Comparison of ENCODE assay signal across 8 cellular contexts in genomic region chr5:108379722-108380530, GRCh38. TPM values are rescaled to one million over a fixed set of nuclear protein-coding genes. Genes with fewer than 3 reads are reported as not detected.
DNase-seq lines count a peak whose midpoint lies in the region; ATAC-seq and TF ChIP-seq lines count a peak whose summit lies in the region.

No MANE protein-coding gene starts in this region.

- H3K4me3 Mint-ChIP-seq in T-cell = peak overlapping the region; percentile 88 to 89 (median 88)

- TF ChIP-seq RAD21 in SK-N-SH (IDR thresholded peaks at IDR 0.05; ENCODE audit: low read length) = no peak

- POLR2A ChIA-PET in SK-N-SH (lab: Yijun Ruan, JAX) = no interaction called here
- POLR2A ChIA-PET in T-cell (lab: Charles Lee) = no interaction called here

- H3K4me1 Mint-ChIP-seq in T-cell = peaks cover 38 to 45% (median 40%) of the 10 kb centered on the region in 3 donors

- H3K79me2 ChIP-seq in SK-N-SH (ENCODE audit: insufficient read depth) = peaks cover 56% of the 10 kb centered on the region

- ATAC-seq in SK-N-SH treated with all-trans-retinoic acid at 6 μM for 48 hours (no peak), T-cell (replicated peaks in 1 of 4) (no peak), gastrocnemius medialis (no peak), GM18909 (IDR thresholded peaks at IDR 0.05; ENCODE audit: poor library complexity, unreplicated experiment) (no peak)

- no peaks in the 10 kb centered on the region for H3K27me3 Mint-ChIP-seq in T-cell

- no peak for TF ChIP-seq EP300 in SK-N-SH (IDR thresholded peaks at IDR 0.05; ENCODE audit: borderline replicate concordance in 1 of 2, low read depth in 1 of 2, low read length in 1 of 2)

- H3K9me3 Mint-ChIP-seq in T-cell = peaks cover 0 to 24% (median 15%) of the 10 kb centered on the region in 3 donors

- H3K27me3 ChIP-seq in SK-N-SH (ENCODE audit: insufficient read depth) (no peaks in the 10 kb centered on the region), gastrocnemius medialis (no peaks in the 10 kb centered on the region)

- no peaks in the 10 kb centered on the region; the same call in 1 of the 2 replicates for H4K20me1 ChIP-seq in SK-N-SH (ENCODE audit: insufficient read depth)

- H3K27ac ChIP-seq in SK-N-SH (ENCODE audit: low read depth in 2 of 2, low read length in 1 of 2) (peak overlapping the region; percentile 45 to 98; a peak in 3 of 4 replicates), gastrocnemius medialis (peak overlapping the region; percentile 96 to 100 (median 99))

- CTCF ChIA-PET in SK-N-SH (lab: Yijun Ruan, JAX) (interaction anchor here (0.6 to 1.3 kb wide), 3 partner anchors 13 to 121 kb away, joined by 3 to 4 read pairs (median 3); no protein-coding TSS in a partner anchor), T-cell (lab: Charles Lee) (interaction anchor here (0.5 to 0.6 kb wide), 2 partner anchors 13 to 139 kb away, joined by 3 to 4 read pairs; no protein-coding TSS in a partner anchor)

- no peak for TF ChIP-seq CTCF in SK-N-SH (IDR thresholded peaks at IDR 0.05)
- no peak for TF ChIP-seq CTCF in fibroblast of the aortic adventitia (IDR thresholded peaks at IDR 0.05; ENCODE audit: insufficient read depth, low read length)
- TF ChIP-seq CTCF in gastrocnemius medialis (IDR thresholded peaks at IDR 0.05 in 4 of 5, conservative IDR thresholded peaks at IDR 0.05 in 1 of 5) = no peak

- peaks cover 8% of the 10 kb centered on the region for H3F3A ChIP-seq in SK-N-SH (replicated peaks; ENCODE audit: insufficient read depth)

- peak overlapping the region; percentile 78 for H2AFZ ChIP-seq in SK-N-SH (ENCODE audit: low read depth)

- H3K4me1 ChIP-seq in SK-N-SH (ENCODE audit: control insufficient read depth in 1 of 2, insufficient read depth in 2 of 2, low read depth in 1 of 2, low read length in 1 of 2) (peaks cover 0 to 20% of the 10 kb centered on the region in 2 experiments; a peak in 2 of 4 replicates), gastrocnemius medialis (peaks cover 38 to 41% of the 10 kb centered on the region in 2 donors)

- no peak for DNase-seq in SK-N-SH
- DNase-seq in T-cell = no peak
- peak; percentile 10 for DNase-seq in fibroblast of the aortic adventitia (ENCODE audit: low read depth)
- DNase-seq in gastrocnemius medialis = no peak
- no peak for DNase-seq in NCI-H1105 (lab: John Stamatoyannopoulos, UW)
- no peak for DNase-seq in GOT3 (lab: John Stamatoyannopoulos, UW)

- in situ Hi-C loops in gastrocnemius medialis (cut with MboI; ENCODE audit: low sequenced_read_pairs in 4 of 4) = loop anchor here in 2 of 4 donors (25.0 kb wide), 2 partner anchors 357 to 382 kb away; partner anchors contain the start of gene FER (in 1 of the 2)

- H3K4me2 ChIP-seq in SK-N-SH = peak overlapping the region; percentile 74

- H3K36me3 ChIP-seq in SK-N-SH (replicated peaks in 1 of 2; ENCODE audit: control insufficient read depth in 1 of 2, insufficient read depth in 2 of 2, low read length in 1 of 2) (peaks cover 0 to 15% of the 10 kb centered on the region in 2 experiments), gastrocnemius medialis (no peaks in the 10 kb centered on the region)

- H3K36me3 Mint-ChIP-seq in T-cell = peaks cover 17% of the 10 kb centered on the region

- no peak for TF ChIP-seq POLR2A in gastrocnemius medialis (IDR thresholded peaks at IDR 0.05)

- peak overlapping the region; percentile 93 for H3K9ac ChIP-seq in SK-N-SH

- no peaks in the 10 kb centered on the region for H3K9me2 ChIP-seq in SK-N-SH

- 10% methylated on average over 8 of the region's 8 CpGs for WGBS in SK-N-SH (ENCODE audit: low lambda C conversion rate)

- peak overlapping the region; percentile 66 to 89 for H3K27ac Mint-ChIP-seq in T-cell

- intact Hi-C loops in gastrocnemius medialis (cut with DNase I; ENCODE audit: low total_unique reads) = loop anchor here (10.0 kb wide), 2 partner anchors 1025 to 1315 kb away; partner anchors contain the start of gene PJA2

- H3K9me3 ChIP-seq in SK-N-SH (peaks cover 6% of the 10 kb centered on the region; the same call in 1 of the 2 replicates), gastrocnemius medialis (peaks cover 0 to 7% (median 0%) of the 10 kb centered on the region in 3 donors)

- H3K4me3 ChIP-seq in SK-N-SH (ENCODE audit: low read depth in 2 of 2, low read length in 1 of 2) (peak overlapping the region; percentile 80 to 95), fibroblast of the aortic adventitia (ENCODE audit: low read depth, low read length) (peak overlapping the region; percentile 85), gastrocnemius medialis (peak overlapping the region; percentile 77 to 97 (median 94))

TF ChIP-seq in SK-N-SH, 30 proteins besides CTCF, POLR2A, EP300 and RAD21:
- TF ChIP-seq EZH2phosphoT487 (IDR thresholded peaks at IDR 0.05; ENCODE audit: borderline replicate concordance, low read depth) (no peak), CHD2 (IDR thresholded peaks at IDR 0.05; ENCODE audit: low read length, partially characterized antibody) (no peak), FOXM1 (IDR thresholded peaks at IDR 0.05; ENCODE audit: low read depth) (no peak), SMC3 (IDR thresholded peaks at IDR 0.05; ENCODE audit: low read depth, low read length) (no peak), NRF1 (IDR thresholded peaks at IDR 0.05; ENCODE audit: low read depth, low read length) (no peak), FOSL2 (IDR thresholded peaks at IDR 0.05; ENCODE audit: borderline replicate concordance, low read depth) (no peak)

TF ChIP-seq in SK-N-SH treated with all-trans-retinoic acid at 6 μM for 48 hours, 23 proteins besides CTCF, POLR2A, EP300 and RAD21 (continues in another document):
- TF ChIP-seq CSDC2 (CRISPR knock-in tag; IDR thresholded peaks at IDR 0.05) (no peak), TSHZ2 (CRISPR knock-in tag; IDR thresholded peaks at IDR 0.05) (no peak), PATZ1 (CRISPR knock-in tag; IDR thresholded peaks at IDR 0.05; ENCODE audit: borderline replicate concordance) (no peak), TCF4 (CRISPR knock-in tag; IDR thresholded peaks at IDR 0.05; ENCODE audit: borderline replicate concordance) (no peak), BACH2 (CRISPR knock-in tag; IDR thresholded peaks at IDR 0.05; ENCODE audit: borderline replicate concordance) (no peak), ESRRG (CRISPR knock-in tag; IDR thresholded peaks at IDR 0.05) (no peak), ZC3H10 (CRISPR knock-in tag; IDR thresholded peaks at IDR 0.05) (no peak), CSRNP3 (CRISPR knock-in tag; IDR thresholded peaks at IDR 0.05) (no peak), ARNTL (CRISPR knock-in tag; IDR thresholded peaks at IDR 0.05; ENCODE audit: borderline replicate concordance, low read depth) (no peak), OSR1 (CRISPR knock-in tag; IDR thresholded peaks at IDR 0.05) (no peak), ZNF565 (CRISPR knock-in tag; conservative IDR thresholded peaks at IDR 0.05; ENCODE audit: low read depth) (no peak)

RNA-seq across cellular contexts. Expression of gene FBXL17, which starts 2.0 kb away (rescaled TPM):
- 4.4 and 5.6 TPM in 2 replicates for polyA plus RNA-seq in SK-N-SH (2012; rRNA removed)
- polyA plus RNA-seq in SK-N-SH (2012; cell fraction: cytosol; rRNA removed) = 8.2 and 8.7 TPM in 2 replicates
- polyA plus RNA-seq in SK-N-SH (2012; cell fraction: nucleus; rRNA removed) = 3.0 and 4.2 TPM in 2 replicates
- 10 to 100 TPM; 20.4 to 30.1 (median 22.1) TPM for total RNA-seq in T-cell
- total RNA-seq in fibroblast of the aortic adventitia (ENCODE audit: low replicate concordance) = 8.3 and 19.7 TPM in 2 replicates
- 10 to 100 TPM; 23.3 to 33.4 (median 26.9) TPM for total RNA-seq in gastrocnemius medialis
